ENCODE assay signal across 14 cellular contexts in the genomic region with DNA sequence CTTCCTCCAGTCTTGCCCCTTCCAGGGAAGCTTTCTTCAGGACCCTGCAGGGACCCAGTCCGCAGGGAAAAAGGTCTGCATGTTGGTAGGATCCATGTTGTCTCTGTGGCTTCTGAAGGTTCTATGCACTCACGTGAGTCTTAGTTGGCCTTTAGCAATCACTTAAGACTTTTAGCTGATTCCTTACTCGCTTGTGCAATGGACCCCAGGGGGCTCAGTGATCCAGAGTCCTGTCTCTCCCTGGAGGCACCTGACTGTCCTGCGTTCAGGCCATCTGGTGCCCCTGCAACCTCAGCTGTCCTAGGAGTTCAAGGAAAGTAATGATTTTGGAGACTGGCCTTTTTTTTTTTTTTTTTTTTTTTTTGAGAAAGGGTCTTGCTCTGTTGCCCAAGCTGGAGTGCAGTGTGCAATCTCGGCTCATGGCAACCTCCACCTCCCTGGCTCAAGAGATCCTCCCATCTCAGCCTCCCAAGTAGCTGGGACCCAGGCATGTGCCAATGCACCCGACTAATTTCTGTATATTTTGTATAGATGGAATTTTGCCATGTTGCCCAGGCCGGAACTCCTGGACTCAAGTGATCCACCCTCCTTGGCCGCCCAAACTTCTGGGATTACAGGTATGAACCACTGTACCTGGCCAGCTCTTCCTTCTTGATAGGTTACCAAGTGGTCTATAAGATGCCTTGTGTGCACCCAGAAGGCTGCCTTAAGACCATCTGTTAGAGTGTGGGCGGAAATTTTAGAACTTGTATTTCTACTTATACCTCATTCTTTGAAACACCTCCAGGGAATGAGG. TPM values are rescaled to one million over a fixed set of nuclear protein-coding genes. Genes with fewer than 3 reads are reported as not detected.
"Had no signal": no experiment of that assay in that cellular context is flagged by ENCODE, and none has a peak within 500 bp of the region (broad histone marks: within the 10 kb centered on the region; RNA-seq: fewer than 3 reads in every experiment).

No MANE protein-coding gene starts in this region.

- H3K4me3 Mint-ChIP-seq: activated CD4-positive, alpha-beta T cell treated with anti-CD3 and anti-CD28 coated beads for 36 hours; activated naive CD4-positive, alpha-beta T cell treated with anti-CD3 and anti-CD28 coated beads for 36 hours; stimulated activated memory B cell treated with anti-CD40 and anti-IgM and Interleukin-4, amounts not matched to agents 10 μg/mL and 1 μg/mL and 100 μg/mL, for 72 hours had no signal

- H3K36me3 ChIP-seq: suprapubic skin had no signal

- H3K27ac ChIP-seq: epithelial cell of prostate, gastroesophageal sphincter, parathyroid adenoma, suprapubic skin had no signal

- H3K79me2 ChIP-seq: parathyroid adenoma had no signal

- H2AFZ ChIP-seq: parathyroid adenoma had no signal

- DNase-seq: activated CD4-positive, alpha-beta T cell treated with anti-CD3 and anti-CD28 coated beads for 36 hours; activated naive CD4-positive, alpha-beta T cell treated with anti-CD3 and anti-CD28 coated beads for 36 hours; activated T-cell treated with anti-CD3 and anti-CD28 coated beads, Interleukin-2, amount 50 U/mL, for 1 hour; effector CD8-positive, alpha-beta T cell; kidney; mesendoderm; stimulated activated CD4-positive, alpha-beta T cell treated with anti-CD3 and anti-CD28 coated beads, Interleukin-1b, Interleukin-23, amount 100 ng/mL, for 48 hours; T1000 had no signal

- H3K27me3 Mint-ChIP-seq: activated CD4-positive, alpha-beta T cell treated with anti-CD3 and anti-CD28 coated beads for 36 hours; stimulated activated memory B cell treated with anti-CD40 and anti-IgM and Interleukin-4, amounts not matched to agents 10 μg/mL and 1 μg/mL and 100 μg/mL, for 72 hours had no signal

- H3K4me1 ChIP-seq: parathyroid adenoma had no signal

- H3K27ac Mint-ChIP-seq: activated CD4-positive, alpha-beta T cell treated with anti-CD3 and anti-CD28 coated beads for 36 hours; activated naive CD4-positive, alpha-beta T cell treated with anti-CD3 and anti-CD28 coated beads for 36 hours; stimulated activated memory B cell treated with anti-CD40 and anti-IgM and Interleukin-4, amounts not matched to agents 10 μg/mL and 1 μg/mL and 100 μg/mL, for 72 hours had no signal

- ATAC-seq: activated CD4-positive, alpha-beta T cell treated with anti-CD3 and anti-CD28 coated beads for 36 hours; gastroesophageal sphincter; stimulated activated memory B cell treated with anti-CD40 and anti-IgM and Interleukin-4, amounts not matched to agents 10 μg/mL and 1 μg/mL and 100 μg/mL, for 72 hours had no signal

- H3K27me3 ChIP-seq: gastroesophageal sphincter, suprapubic skin had no signal

- H3K4me3 ChIP-seq: gastroesophageal sphincter, suprapubic skin had no signal

RNA-seq across cellular contexts. Expression of gene IFI27, which starts 14.2 kb away (rescaled TPM):
- total RNA-seq: SK-MEL-5 had no signal
